Comparison of ENCODE assay signal across 15 cellular contexts in the genomic region with DNA sequence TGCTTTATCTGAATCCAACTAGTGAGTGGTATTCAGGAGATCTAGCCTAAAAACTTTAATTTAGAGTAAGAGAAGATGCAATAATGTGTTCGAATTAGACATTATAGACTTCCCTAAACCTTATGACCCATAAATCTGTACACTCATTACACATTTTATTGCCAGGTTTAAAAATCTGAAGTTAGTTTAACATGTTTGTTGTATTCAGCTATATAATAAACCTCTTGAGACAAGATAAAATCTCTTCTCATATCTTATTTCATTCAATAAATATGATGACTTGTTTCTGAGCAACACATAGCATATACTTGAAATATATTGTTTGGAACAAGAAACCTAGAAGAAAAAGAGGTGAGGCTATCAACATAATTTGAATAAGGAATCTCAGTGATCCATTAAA.
DNase-seq lines count a peak whose midpoint lies in the region; ATAC-seq and TF ChIP-seq lines count a peak whose summit lies in the region.
"Had no signal": no experiment of that assay in that cellular context is flagged by ENCODE, and none has a peak within 500 bp of the region (broad histone marks: within the 10 kb centered on the region; RNA-seq: fewer than 3 reads in every experiment).

No MANE protein-coding gene starts in this region.

- POLR2A ChIA-PET in HEK293 (lab: Yijun Ruan, JAX): no interaction called here
- POLR2A ChIA-PET in PC-3 (lab: Charles Lee; ENCODE audit: unreplicated experiment): interaction anchor here (0.5 to 0.7 kb wide), 2 partner anchors 9 to 68 kb away, joined by 3 to 8 read pairs; no protein-coding TSS in a partner anchor

- H2AFZ ChIP-seq in PC-3 (ENCODE audit: low read length) (no peak overlapping the region), neuron (ENCODE audit: low read depth, low read length) (peak overlapping the region; percentile 54)
- H2AFZ ChIP-seq: GM23248 had no signal

- no TSS peak for BruUV-seq in PC-3 (replicated peaks; lab: Mats Ljungman, UMichigan)

- no peaks in the 10 kb centered on the region for H4K20me1 ChIP-seq in PC-3 (ENCODE audit: low read length)

- H3K79me2 ChIP-seq in PC-3 (ENCODE audit: low read length): no peaks in the 10 kb centered on the region

- no peak overlapping the region for H3K27ac ChIP-seq in HEK293 (ENCODE audit: extremely low read depth, low read depth, low read length)
- peak overlapping the region; percentile 71 for H3K27ac ChIP-seq in PC-3 (ENCODE audit: low read length)
- H3K27ac ChIP-seq: GM23248 had no signal

- no peak overlapping the region for H3K9ac ChIP-seq in PC-3 (ENCODE audit: low read length)
- H3K9ac ChIP-seq: GM23248 had no signal

- peaks cover 22% of the 10 kb centered on the region for H3K4me1 ChIP-seq in HEK293 (ENCODE audit: control insufficient read depth, insufficient read depth, low read length)
- peaks cover 20% of the 10 kb centered on the region for H3K4me1 ChIP-seq in PC-3 (ENCODE audit: insufficient read depth, low read length)
- H3K4me1 ChIP-seq in neuron (ENCODE audit: insufficient read depth, low read length): peaks cover 15% of the 10 kb centered on the region

- H3K36me3 ChIP-seq in HEK293 (ENCODE audit: control insufficient read depth in 2 of 2, insufficient read depth in 1 of 2, low read length in 2 of 2): no peaks in the 10 kb centered on the region
- no peaks in the 10 kb centered on the region for H3K36me3 ChIP-seq in PC-3 (ENCODE audit: low read depth, low read length)
- H3K36me3 ChIP-seq in neuron (ENCODE audit: insufficient read depth, low read length): no peaks in the 10 kb centered on the region

- H3K4me3 ChIP-seq in HEK293 (ENCODE audit: low read depth, low read length) (no peak overlapping the region), PC-3 (ENCODE audit: low read length) (no peak overlapping the region), neuron (ENCODE audit: low read length) (no peak overlapping the region)
- H3K4me3 ChIP-seq: GM23248 had no signal

- H3K27me3 ChIP-seq in PC-3 (ENCODE audit: low read length) (no peaks in the 10 kb centered on the region), neuron (ENCODE audit: insufficient read depth, low read length) (no peaks in the 10 kb centered on the region)

- TF ChIP-seq CTCF in HEK293 (tag by site-specific recombination; IDR thresholded peaks at IDR 0.05): no peak
- no peak for TF ChIP-seq CTCF in PC-3 (conservative IDR thresholded peaks at IDR 0.05; ENCODE audit: low read depth, low read length)

- DNase-seq in PC-3 (peak; percentile 54), HuH-7.5 (ENCODE audit: low spot score) (no peak), NCI-H510A (lab: John Stamatoyannopoulos, UW) (no peak)
- DNase-seq: C1 segment of cervical spinal cord; Calu3; CD4-positive, alpha-beta memory T cell; COR-L47; DMS153; DND-41; GM23248; H7; HCEC 1CT had no signal

- no peaks in the 10 kb centered on the region for H3K9me2 ChIP-seq in PC-3 (replicated peaks; ENCODE audit: low read length)

- CTCF ChIA-PET in HEK293 (lab: Yijun Ruan, JAX) (no interaction called here), PC-3 (lab: Charles Lee) (no interaction called here)

- H3F3A ChIP-seq in PC-3 (ENCODE audit: low read length, unreplicated experiment): no peaks in the 10 kb centered on the region

- peak overlapping the region; percentile 55 for H3K4me2 ChIP-seq in PC-3 (ENCODE audit: low read length)

- peak; percentile 81 for ATAC-seq in PC-3
- ATAC-seq in GM18873 (IDR thresholded peaks at IDR 0.05; ENCODE audit: low FRiP score, unreplicated experiment): no peak

- H3K9me3 ChIP-seq in HEK293 (ENCODE audit: control insufficient read depth, insufficient read depth, low read depth, low read length) (no peaks in the 10 kb centered on the region), PC-3 (ENCODE audit: low read length) (no peaks in the 10 kb centered on the region), neuron (ENCODE audit: low read length) (no peaks in the 10 kb centered on the region)

- intact Hi-C loops in PC-3 (cut with micrococcal nuclease): no loop called here

TF ChIP-seq in HEK293, 187 proteins besides CTCF, POLR2A, EP300 and RAD21:
- TF ChIP-seq ZNF155 (tag by site-specific recombination; IDR thresholded peaks at IDR 0.05) (no peak), ZNF837 (tag by site-specific recombination; IDR thresholded peaks at IDR 0.05) (no peak), MEIS1 (CRISPR knock-in tag; IDR thresholded peaks at IDR 0.05; ENCODE audit: borderline replicate concordance) (no peak), OSR2 (tag by site-specific recombination; IDR thresholded peaks at IDR 0.05) (no peak; the same call in 1 of the 2 replicates), ZNF664 (tag by site-specific recombination; IDR thresholded peaks at IDR 0.05) (no peak), ZNF132 (tag by site-specific recombination; IDR thresholded peaks at IDR 0.05; ENCODE audit: borderline replicate concordance) (no peak), ZNF707 (tag by site-specific recombination; IDR thresholded peaks at IDR 0.05) (no peak), ZNF529 (tag by site-specific recombination; IDR thresholded peaks at IDR 0.05; ENCODE audit: insufficient replicate concordance) (no peak), PRDM1 (tag by site-specific recombination; IDR thresholded peaks at IDR 0.05) (no peak), WT1 (tag by site-specific recombination; IDR thresholded peaks at IDR 0.05) (0 out of 2 replicates have a peak, but pooled peaks have one; percentile 15), ZNF23 (tag by site-specific recombination; IDR thresholded peaks at IDR 0.05; ENCODE audit: borderline replicate concordance) (no peak), FEZF1 (tag by site-specific recombination; IDR thresholded peaks at IDR 0.05) (0 out of 2 replicates have a peak, but pooled peaks have one; percentile 10)
- TF ChIP-seq, protein P1, sequence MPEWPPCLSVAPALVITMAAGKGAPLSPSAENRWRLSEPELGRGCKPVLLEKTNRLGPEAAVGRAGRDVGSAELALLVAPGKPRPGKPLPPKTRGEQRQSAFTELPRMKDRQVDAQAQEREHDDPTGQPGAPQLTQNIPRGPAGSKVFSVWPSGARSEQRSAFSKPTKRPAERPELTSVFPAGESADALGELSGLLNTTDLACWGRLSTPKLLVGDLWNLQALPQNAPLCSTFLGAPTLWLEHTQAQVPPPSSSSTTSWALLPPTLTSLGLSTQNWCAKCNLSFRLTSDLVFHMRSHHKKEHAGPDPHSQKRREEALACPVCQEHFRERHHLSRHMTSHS (tag by site-specific recombination; IDR thresholded peaks at IDR 0.05): no peak
- TF ChIP-seq, protein P2, sequence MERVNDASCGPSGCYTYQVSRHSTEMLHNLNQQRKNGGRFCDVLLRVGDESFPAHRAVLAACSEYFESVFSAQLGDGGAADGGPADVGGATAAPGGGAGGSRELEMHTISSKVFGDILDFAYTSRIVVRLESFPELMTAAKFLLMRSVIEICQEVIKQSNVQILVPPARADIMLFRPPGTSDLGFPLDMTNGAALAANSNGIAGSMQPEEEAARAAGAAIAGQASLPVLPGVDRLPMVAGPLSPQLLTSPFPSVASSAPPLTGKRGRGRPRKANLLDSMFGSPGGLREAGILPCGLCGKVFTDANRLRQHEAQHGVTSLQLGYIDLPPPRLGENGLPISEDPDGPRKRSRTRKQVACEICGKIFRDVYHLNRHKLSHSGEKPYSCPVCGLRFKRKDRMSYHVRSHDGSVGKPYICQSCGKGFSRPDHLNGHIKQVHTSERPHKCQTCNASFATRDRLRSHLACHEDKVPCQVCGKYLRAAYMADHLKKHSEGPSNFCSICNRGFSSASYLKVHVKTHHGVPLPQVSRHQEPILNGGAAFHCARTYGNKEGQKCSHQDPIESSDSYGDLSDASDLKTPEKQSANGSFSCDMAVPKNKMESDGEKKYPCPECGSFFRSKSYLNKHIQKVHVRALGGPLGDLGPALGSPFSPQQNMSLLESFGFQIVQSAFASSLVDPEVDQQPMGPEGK (tag by site-specific recombination; IDR thresholded peaks at IDR 0.05): no peak
- TF ChIP-seq, protein P3, sequence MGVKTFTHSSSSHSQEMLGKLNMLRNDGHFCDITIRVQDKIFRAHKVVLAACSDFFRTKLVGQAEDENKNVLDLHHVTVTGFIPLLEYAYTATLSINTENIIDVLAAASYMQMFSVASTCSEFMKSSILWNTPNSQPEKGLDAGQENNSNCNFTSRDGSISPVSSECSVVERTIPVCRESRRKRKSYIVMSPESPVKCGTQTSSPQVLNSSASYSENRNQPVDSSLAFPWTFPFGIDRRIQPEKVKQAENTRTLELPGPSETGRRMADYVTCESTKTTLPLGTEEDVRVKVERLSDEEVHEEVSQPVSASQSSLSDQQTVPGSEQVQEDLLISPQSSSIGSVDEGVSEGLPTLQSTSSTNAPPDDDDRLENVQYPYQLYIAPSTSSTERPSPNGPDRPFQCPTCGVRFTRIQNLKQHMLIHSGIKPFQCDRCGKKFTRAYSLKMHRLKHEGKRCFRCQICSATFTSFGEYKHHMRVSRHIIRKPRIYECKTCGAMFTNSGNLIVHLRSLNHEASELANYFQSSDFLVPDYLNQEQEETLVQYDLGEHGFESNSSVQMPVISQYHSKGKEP (tag by site-specific recombination; IDR thresholded peaks at IDR 0.05): no peak
